In genomic region chrX:20472148-20472547, GRCh38 we compare ENCODE assay signal across 18 cellular contexts.
"Had no signal": no experiment of that assay in that cellular context is flagged by ENCODE, and none has a peak within 500 bp of the region (broad histone marks: within the 10 kb centered on the region; RNA-seq: fewer than 3 reads in every experiment).

No MANE protein-coding gene starts in this region.

- H3K4me2 ChIP-seq: KMS-11 had no signal

- H3K9ac ChIP-seq: KMS-11 had no signal

- ATAC-seq: K562, Panc1 had no signal

- H3K27ac ChIP-seq: KMS-11, RWPE1, SK-N-MC had no signal

- DNase-seq: Kasumi-1, MM.1S, NCI-H1092 treated with DMSO at 0.1 percent for 48 hours, NCI-H1436, NCI-H187, NCI-H2029, NCI-H2081 treated with DMSO at 0.1 percent for 48 hours, NCI-H226, NCI-H446, NCI-H510A, NCI-H524 treated with DMSO at 0.1 percent for 48 hours, NCI-H774, SHP77 had no signal

- H3K4me3 ChIP-seq: K562, SK-N-MC had no signal
